ENCODE assay signal across 8 cellular contexts in the genomic region with DNA sequence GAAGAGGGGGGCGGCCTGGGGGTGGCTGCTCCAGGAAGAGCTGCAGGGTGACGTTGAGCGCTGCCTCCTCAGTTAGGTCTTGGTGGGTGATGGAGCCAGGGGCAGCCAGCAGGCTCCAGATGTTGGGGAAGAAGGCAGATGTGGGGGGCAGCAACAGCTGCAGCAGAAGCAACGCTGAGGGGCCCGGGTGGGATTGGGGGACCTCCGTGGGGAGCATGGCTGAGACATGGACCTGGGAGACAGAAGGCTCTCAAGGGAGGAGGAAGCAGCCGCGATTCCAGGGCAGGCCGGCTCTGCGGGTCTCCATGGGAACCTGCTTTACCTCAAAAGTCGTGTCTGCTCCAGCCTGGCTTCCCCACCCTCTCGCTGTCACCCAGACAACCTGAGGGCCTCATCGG. TPM values are rescaled to one million over a fixed set of nuclear protein-coding genes. Genes with fewer than 3 reads are reported as not detected.
DNase-seq lines count a peak whose midpoint lies in the region; TF ChIP-seq lines count a peak whose summit lies in the region.

No MANE protein-coding gene starts in this region.

- intact Hi-C loops in colonic mucosa (cut with DNase I) = no loop called here
- intact Hi-C loops in ovary (cut with DNase I) = no loop called here

- H3K27ac ChIP-seq in colonic mucosa = peak overlapping the region; percentile 61
- peak overlapping the region; percentile 9 to 14 for H3K27ac ChIP-seq in ovary

- DNase-seq in DMS53 (lab: John Stamatoyannopoulos, UW) = peak; percentile 92
- peak; percentile 77 for DNase-seq in NCI-H146 (lab: John Stamatoyannopoulos, UW)
- DNase-seq in colonic mucosa = peak; percentile 52
- DNase-seq in ovary = no peak
- DNase-seq in DMS79 (lab: John Stamatoyannopoulos, UW) = no peak
- DNase-seq in kidney glomerular epithelial cell (lab: John Stamatoyannopoulos, UW) = no peak
- DNase-seq in NCI-H345 (lab: John Stamatoyannopoulos, UW) = no peak
- no peak for DNase-seq in NAMALWA (ENCODE audit: low spot score)

- no peak for TF ChIP-seq EP300 in ovary (IDR thresholded peaks at IDR 0.05)

- WGBS in ovary, 3 donors = 21 to 31% (median 23%) methylated on average over 13 of the region's 13 CpGs

- peak overlapping the region; percentile 9 to 84 for H3K9ac ChIP-seq in colonic mucosa (ENCODE audit: low read depth in 2 of 2, low read length in 2 of 2)

- no peak for TF ChIP-seq POLR2A in ovary (IDR thresholded peaks at IDR 0.05)

- no peak overlapping the region for H3K4me3 ChIP-seq in colonic mucosa
- H3K4me3 ChIP-seq in ovary = no peak overlapping the region

- H3K9me3 ChIP-seq in colonic mucosa (no peaks in the 10 kb centered on the region), ovary (no peaks in the 10 kb centered on the region)

- TF ChIP-seq CTCF in colonic mucosa (IDR thresholded peaks at IDR 0.05) = no peak
- TF ChIP-seq CTCF in ovary (IDR thresholded peaks at IDR 0.05) = no peak

- H3K27me3 ChIP-seq in colonic mucosa (no peaks in the 10 kb centered on the region), ovary (no peaks in the 10 kb centered on the region)

- H3K4me1 ChIP-seq in colonic mucosa (peaks cover 4% of the 10 kb centered on the region), ovary (ENCODE audit: insufficient read depth) (peaks cover 11% of the 10 kb centered on the region)

- H3K36me3 ChIP-seq in colonic mucosa = no peaks in the 10 kb centered on the region
- no peaks in the 10 kb centered on the region for H3K36me3 ChIP-seq in ovary

RNA-seq across cellular contexts. Expression of a gene that starts 0.6 kb away (rescaled TPM):
- total RNA-seq in colonic mucosa = 10 to 100 TPM in 1 of 2 donors, 1 to 10 TPM in 1; 6.1 to 10.1 TPM
- 10 to 100 TPM in 1 of 7 donors, 1 to 10 TPM in 5, under 1 TPM in 1; 0.48 to 25.2 (median 1.7) TPM for total RNA-seq in ovary
- under 1 TPM; 0.18 to 0.62 TPM for polyA plus RNA-seq in ovary

RNA-seq across cellular contexts. Expression of a gene that starts 14.1 kb away (rescaled TPM):
- total RNA-seq in colonic mucosa (1 to 10 TPM; 1.7 to 8.9 TPM), ovary (1 to 10 TPM in 5 of 7 donors, under 1 TPM in 1, not detected in 1; 0.94 to 5.2 (median 3.6) TPM)
- 1 to 10 TPM; 1.6 to 2.9 TPM for polyA plus RNA-seq in ovary

RNA-seq across cellular contexts. Expression of a gene that starts 19.0 kb away (rescaled TPM):
- total RNA-seq in colonic mucosa (100 to 1,000 TPM in 1 of 2 donors, 10 to 100 TPM in 1; 40.8 to 136 TPM), ovary (10 to 100 TPM; 16.0 to 73.6 (median 44.1) TPM)
- 10 to 100 TPM; 21.1 to 29.8 TPM for polyA plus RNA-seq in ovary

RNA-seq across cellular contexts. Expression of a gene that starts 30.2 kb away (rescaled TPM):
- total RNA-seq in colonic mucosa = 10 to 100 TPM; 37.6 to 61.3 TPM
- total RNA-seq in ovary = 10 to 100 TPM; 35.9 to 58.3 (median 47.5) TPM
- polyA plus RNA-seq in ovary = 10 to 100 TPM; 51.2 to 90.7 TPM

RNA-seq across cellular contexts. Expression of a gene that starts 36.8 kb away (rescaled TPM):
- 10 to 100 TPM; 13.3 to 34.2 TPM for total RNA-seq in colonic mucosa
- total RNA-seq in ovary = 10 to 100 TPM in 4 of 7 donors, 1 to 10 TPM in 3; 8.6 to 19.1 (median 14.5) TPM
- 1 to 10 TPM; 4.8 to 7.8 TPM for polyA plus RNA-seq in ovary

Comparison
In these comparisons a context has a peak if more than half of its experiments do, and no peak if none do; other contexts are left out.
1. DNase-seq: peak in DMS53 (single experiment), NCI-H146 (single experiment) and colonic mucosa (single experiment); none in ovary (0 of 5), DMS79 (single experiment), kidney glomerular epithelial cell (single experiment), NCI-H345 (single experiment) and NAMALWA (single experiment).